ENCODE assay signal across 13 cellular contexts in the genomic region with DNA sequence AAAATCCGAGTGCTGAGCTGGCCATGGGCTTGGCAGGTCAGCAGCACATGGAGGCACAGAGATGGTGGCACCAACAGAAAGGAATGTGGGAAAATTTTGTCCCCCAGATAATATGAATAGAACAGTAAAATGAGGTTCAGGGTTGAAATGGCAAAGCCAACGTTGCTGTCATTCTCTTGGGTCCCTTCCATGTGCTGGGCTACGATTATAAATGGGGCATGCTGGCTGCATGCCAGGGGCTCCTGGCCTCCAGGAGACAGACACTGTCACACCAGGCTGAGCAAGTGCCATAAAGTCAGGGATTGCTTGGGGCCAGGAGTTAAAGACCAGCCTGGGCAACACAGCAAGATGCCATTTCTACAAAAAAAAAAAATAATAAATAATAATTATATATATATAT.
A peak's percentile ranks its signal among the peaks of the same experiment; 100 is the strongest.
DNase-seq lines count a peak whose midpoint lies in the region; ATAC-seq and TF ChIP-seq lines count a peak whose summit lies in the region.
"Had no signal": no experiment of that assay in that cellular context is flagged by ENCODE, and none has a peak within 500 bp of the region (broad histone marks: within the 10 kb centered on the region; RNA-seq: fewer than 3 reads in every experiment).

No MANE protein-coding gene starts in this region.

- H3K9me2 ChIP-seq in GM23338 (ENCODE audit: insufficient read depth) = no peaks in the 10 kb centered on the region

- H3K79me2 ChIP-seq in GM23338 (replicated peaks; ENCODE audit: insufficient read depth) = no peaks in the 10 kb centered on the region

- H2AFZ ChIP-seq in GM23338 = peak overlapping the region; percentile 52; the same call in 1 of the 2 replicates

- H3K4me3 Mint-ChIP-seq in GM23338 (no peak overlapping the region), nephron progenitor cell (no peak overlapping the region)

- no peak overlapping the region for H3K27ac ChIP-seq in GM23338 (ENCODE audit: low read depth)
- H3K27ac ChIP-seq in psoas muscle = no peak overlapping the region

- no peaks in the 10 kb centered on the region for H3K9me3 Mint-ChIP-seq in GM23338
- no peaks in the 10 kb centered on the region for H3K9me3 Mint-ChIP-seq in nephron progenitor cell

- no peaks in the 10 kb centered on the region for H4K20me1 ChIP-seq in GM23338 (replicated peaks; ENCODE audit: insufficient read depth)

- DNase-seq in NCI-H146 (lab: John Stamatoyannopoulos, UW) (peak; percentile 19), NCI-H146 treated with DMSO at 0.1 percent for 48 hours (lab: John Stamatoyannopoulos, UW; ENCODE audit: unreplicated experiment) (no peak), GM23338 (ENCODE audit: low spot score) (no peak), adipocyte (ENCODE audit: low read depth) (no peak), nephron progenitor cell (no peak), pons (ENCODE audit: low spot score) (no peak), psoas muscle (no peak), dermis blood vessel endothelial cell (no peak)
- DNase-seq: 8988T, Caco-2, dorsolateral prefrontal cortex, NCI-H2171 had no signal

- H3K4me3 ChIP-seq in GM23338 (no peak overlapping the region), adipocyte (ENCODE audit: low read length) (no peak overlapping the region), psoas muscle (no peak overlapping the region)
- H3K4me3 ChIP-seq: dorsolateral prefrontal cortex, HAP-1 had no signal

- H3K9ac ChIP-seq in adipocyte (ENCODE audit: low read length) = peak overlapping the region; percentile 38

- H3K27ac Mint-ChIP-seq in GM23338 (no peak overlapping the region), nephron progenitor cell (peak overlapping the region; percentile 81)

- H3K4me1 ChIP-seq in GM23338 (ENCODE audit: insufficient read depth) (no peaks in the 10 kb centered on the region), adipocyte (ENCODE audit: control insufficient read depth, insufficient read depth, low read length) (peaks cover 34% of the 10 kb centered on the region), psoas muscle (peaks cover 24% of the 10 kb centered on the region)
- H3K4me1 ChIP-seq: HAP-1 had no signal

- intact Hi-C loops in psoas muscle (cut with DNase I) = no loop called here

- no peaks in the 10 kb centered on the region for H3K9me3 ChIP-seq in adipocyte (ENCODE audit: control insufficient read depth, low read length)
- no peaks in the 10 kb centered on the region for H3K9me3 ChIP-seq in psoas muscle
- H3K9me3 ChIP-seq: Caco-2, HAP-1 had no signal

- H3K36me3 ChIP-seq in GM23338 (ENCODE audit: insufficient read depth) = no peaks in the 10 kb centered on the region
- no peaks in the 10 kb centered on the region for H3K36me3 ChIP-seq in adipocyte (ENCODE audit: control insufficient read depth, insufficient read depth, low read length, severe bottlenecking)
- no peaks in the 10 kb centered on the region for H3K36me3 ChIP-seq in psoas muscle (ENCODE audit: insufficient read depth in 1 of 2, low read depth in 1 of 2)
- H3K36me3 ChIP-seq: HAP-1 had no signal

- H3K27me3 Mint-ChIP-seq in GM23338 (ENCODE audit: insufficient read depth, low read depth, poor library complexity) = no peaks in the 10 kb centered on the region
- H3K27me3 Mint-ChIP-seq in nephron progenitor cell (ENCODE audit: low read depth, poor library complexity) = peaks cover 4% of the 10 kb centered on the region

- no peak overlapping the region for H3K4me2 ChIP-seq in GM23338

- H3F3A ChIP-seq in GM23338 (replicated peaks; ENCODE audit: low read depth) = no peaks in the 10 kb centered on the region

- TF ChIP-seq CTCF in GM23338 (conservative IDR thresholded peaks at IDR 0.05; ENCODE audit: low read depth in 2 of 2) = no peak
- TF ChIP-seq CTCF in nephron progenitor cell (IDR thresholded peaks at IDR 0.05) = no peak
- no peak for TF ChIP-seq CTCF in psoas muscle (IDR thresholded peaks at IDR 0.05)

- H3K4me1 Mint-ChIP-seq in GM23338 = peaks cover 6% of the 10 kb centered on the region
- H3K4me1 Mint-ChIP-seq in nephron progenitor cell = peaks cover 55% of the 10 kb centered on the region

- no peaks in the 10 kb centered on the region for H3K36me3 Mint-ChIP-seq in GM23338 (ENCODE audit: low read depth)
- no peaks in the 10 kb centered on the region for H3K36me3 Mint-ChIP-seq in nephron progenitor cell (ENCODE audit: low read depth)

- H3K27me3 ChIP-seq in GM23338 (ENCODE audit: insufficient read depth) (no peaks in the 10 kb centered on the region), adipocyte (replicated peaks; ENCODE audit: control insufficient read depth, insufficient read depth, low read length) (no peaks in the 10 kb centered on the region), psoas muscle (ENCODE audit: insufficient read depth in 3 of 3, low read length in 2 of 3) (no peaks in the 10 kb centered on the region)
- H3K27me3 ChIP-seq: dorsolateral prefrontal cortex had no signal

- ATAC-seq in GM23338 (no peak), psoas muscle (no peak)

- 22 to 31% (median 24%) methylated on average over 3 of the region's 3 CpGs for WGBS in psoas muscle, 3 donors

TF ChIP-seq in GM23338, 12 proteins besides CTCF, POLR2A, EP300 and RAD21 (continues in another document):
- TF ChIP-seq EZH2 (IDR thresholded peaks at IDR 0.05; ENCODE audit: low read depth, unreplicated experiment) (no peak), NANOG (IDR thresholded peaks at IDR 0.05; ENCODE audit: borderline replicate concordance) (no peak), CREB1 (CRISPR knock-in tag; IDR thresholded peaks at IDR 0.05; ENCODE audit: low read depth) (no peak)
- TF ChIP-seq, protein P1, sequence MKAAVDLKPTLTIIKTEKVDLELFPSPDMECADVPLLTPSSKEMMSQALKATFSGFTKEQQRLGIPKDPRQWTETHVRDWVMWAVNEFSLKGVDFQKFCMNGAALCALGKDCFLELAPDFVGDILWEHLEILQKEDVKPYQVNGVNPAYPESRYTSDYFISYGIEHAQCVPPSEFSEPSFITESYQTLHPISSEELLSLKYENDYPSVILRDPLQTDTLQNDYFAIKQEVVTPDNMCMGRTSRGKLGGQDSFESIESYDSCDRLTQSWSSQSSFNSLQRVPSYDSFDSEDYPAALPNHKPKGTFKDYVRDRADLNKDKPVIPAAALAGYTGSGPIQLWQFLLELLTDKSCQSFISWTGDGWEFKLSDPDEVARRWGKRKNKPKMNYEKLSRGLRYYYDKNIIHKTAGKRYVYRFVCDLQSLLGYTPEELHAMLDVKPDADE (IDR thresholded peaks at IDR 0.05) = no peak
- TF ChIP-seq, protein P2, sequence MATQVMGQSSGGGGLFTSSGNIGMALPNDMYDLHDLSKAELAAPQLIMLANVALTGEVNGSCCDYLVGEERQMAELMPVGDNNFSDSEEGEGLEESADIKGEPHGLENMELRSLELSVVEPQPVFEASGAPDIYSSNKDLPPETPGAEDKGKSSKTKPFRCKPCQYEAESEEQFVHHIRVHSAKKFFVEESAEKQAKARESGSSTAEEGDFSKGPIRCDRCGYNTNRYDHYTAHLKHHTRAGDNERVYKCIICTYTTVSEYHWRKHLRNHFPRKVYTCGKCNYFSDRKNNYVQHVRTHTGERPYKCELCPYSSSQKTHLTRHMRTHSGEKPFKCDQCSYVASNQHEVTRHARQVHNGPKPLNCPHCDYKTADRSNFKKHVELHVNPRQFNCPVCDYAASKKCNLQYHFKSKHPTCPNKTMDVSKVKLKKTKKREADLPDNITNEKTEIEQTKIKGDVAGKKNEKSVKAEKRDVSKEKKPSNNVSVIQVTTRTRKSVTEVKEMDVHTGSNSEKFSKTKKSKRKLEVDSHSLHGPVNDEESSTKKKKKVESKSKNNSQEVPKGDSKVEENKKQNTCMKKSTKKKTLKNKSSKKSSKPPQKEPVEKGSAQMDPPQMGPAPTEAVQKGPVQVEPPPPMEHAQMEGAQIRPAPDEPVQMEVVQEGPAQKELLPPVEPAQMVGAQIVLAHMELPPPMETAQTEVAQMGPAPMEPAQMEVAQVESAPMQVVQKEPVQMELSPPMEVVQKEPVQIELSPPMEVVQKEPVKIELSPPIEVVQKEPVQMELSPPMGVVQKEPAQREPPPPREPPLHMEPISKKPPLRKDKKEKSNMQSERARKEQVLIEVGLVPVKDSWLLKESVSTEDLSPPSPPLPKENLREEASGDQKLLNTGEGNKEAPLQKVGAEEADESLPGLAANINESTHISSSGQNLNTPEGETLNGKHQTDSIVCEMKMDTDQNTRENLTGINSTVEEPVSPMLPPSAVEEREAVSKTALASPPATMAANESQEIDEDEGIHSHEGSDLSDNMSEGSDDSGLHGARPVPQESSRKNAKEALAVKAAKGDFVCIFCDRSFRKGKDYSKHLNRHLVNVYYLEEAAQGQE (IDR thresholded peaks at IDR 0.05; ENCODE audit: unreplicated experiment) = no peak
